In genomic region chr18:58721586-58722160, GRCh38 we compare ENCODE assay signal across 1 cellular context.
TF ChIP-seq lines count a peak whose summit lies in the region.

No MANE protein-coding gene starts in this region.

TF ChIP-seq in H1, 55 proteins besides CTCF, POLR2A, EP300 and RAD21:
- no peak for TF ChIP-seq SUZ12 (IDR thresholded peaks at IDR 0.05; ENCODE audit: low read length)
- TF ChIP-seq CREB1 (IDR thresholded peaks at IDR 0.05), result no peak
- no peak for TF ChIP-seq SP1 (IDR thresholded peaks at IDR 0.05; ENCODE audit: low read depth, low read length)
